7 cellular contexts compared by ENCODE assay signal in genomic region chr5:107849118-107849517, GRCh38.
"Had no signal": no experiment of that assay in that cellular context is flagged by ENCODE, and none has a peak within 500 bp of the region (broad histone marks: within the 10 kb centered on the region; RNA-seq: fewer than 3 reads in every experiment).

No MANE protein-coding gene starts in this region.

- FAIRE-seq: GM12878, GM12891, GM12892, GM18507, GM19239 had no signal

- ATAC-seq: GM12878 had no signal

- DNase-seq: GDM1, GF-D8 had no signal

- H3K4me3 ChIP-seq: GM12878 had no signal
